8 cellular contexts compared by ENCODE assay signal in the genomic region with DNA sequence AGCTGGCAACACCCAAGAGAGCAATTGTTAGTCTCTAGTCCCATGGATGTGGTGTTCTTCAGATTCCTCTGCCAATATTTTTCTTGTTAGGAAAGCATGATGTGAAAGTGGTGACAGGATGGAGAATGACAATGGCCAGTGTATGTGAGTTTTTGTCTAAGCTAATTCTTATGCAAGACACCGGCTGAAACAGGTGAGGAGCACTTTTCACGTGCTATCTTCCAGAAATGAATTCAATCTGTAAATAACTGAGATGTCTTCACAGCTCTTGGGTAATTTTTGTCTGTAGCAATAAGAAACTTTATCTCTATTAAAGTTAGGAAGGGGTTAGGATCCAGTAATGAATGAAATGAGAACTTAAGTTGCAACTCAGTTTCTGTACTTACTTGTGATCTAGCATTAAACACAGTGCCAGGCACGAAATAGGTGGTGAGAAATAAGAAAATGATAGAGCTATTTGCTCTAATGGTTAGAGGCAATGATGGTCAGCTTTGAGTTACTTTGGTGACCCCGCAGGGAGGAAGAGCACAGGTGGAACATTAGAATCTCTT. TPM values are rescaled to one million over a fixed set of nuclear protein-coding genes. Genes with fewer than 3 reads are reported as not detected.
DNase-seq lines count a peak whose midpoint lies in the region; ATAC-seq, FAIRE-seq and TF ChIP-seq lines count a peak whose summit lies in the region.

No MANE protein-coding gene starts in this region.

- no peak for TF ChIP-seq EP300 in HepG2 (IDR thresholded peaks at IDR 0.05; ENCODE audit: low read depth in 2 of 2, low read length in 2 of 2)
- no peak for TF ChIP-seq EP300 in HepG2 (CRISPR knock-in tag; IDR thresholded peaks at IDR 0.05; ENCODE audit: borderline replicate concordance)

- FAIRE-seq in HepG2 (lab: Jason Lieb, UNC) = no peak

- H3K4me1 ChIP-seq in HepG2 (ENCODE audit: insufficient read depth, low read length) = peaks cover 54% of the 10 kb centered on the region
- peaks cover 0 to 25% (median 12%) of the 10 kb centered on the region in 4 donors for H3K4me1 ChIP-seq in tibial artery

- H3K9ac ChIP-seq in HepG2 (ENCODE audit: insufficient read depth, low read depth, low read length) = peak overlapping the region; percentile 95

- no peaks in the 10 kb centered on the region for H3K9me3 Mint-ChIP-seq in activated CD8-positive, alpha-beta memory T cell treated with anti-CD3 and anti-CD28 coated beads, Interleukin-2, amount 10 ng/mL, durations not matched to agents 7 days and 5 days (ENCODE audit: low read depth)
- H3K9me3 Mint-ChIP-seq in activated naive CD8-positive, alpha-beta T cell treated with anti-CD3 and anti-CD28 coated beads for 36 hours = no peaks in the 10 kb centered on the region

- no peak for ATAC-seq in activated CD8-positive, alpha-beta memory T cell treated with anti-CD3 and anti-CD28 coated beads, Interleukin-2, amount 10 ng/mL, durations not matched to agents 7 days and 5 days
- ATAC-seq in HepG2 = no peak
- ATAC-seq in sciatic nerve = no peak

- H3K4me1 Mint-ChIP-seq in activated CD8-positive, alpha-beta memory T cell treated with anti-CD3 and anti-CD28 coated beads, Interleukin-2, amount 10 ng/mL, durations not matched to agents 7 days and 5 days = peaks cover 45% of the 10 kb centered on the region
- H3K4me1 Mint-ChIP-seq in activated naive CD8-positive, alpha-beta T cell treated with anti-CD3 and anti-CD28 coated beads for 36 hours = peaks cover 47% of the 10 kb centered on the region

- no peak for TF ChIP-seq RAD21 in HepG2 (CRISPR knock-in tag; IDR thresholded peaks at IDR 0.05)

- DNase-seq in activated CD8-positive, alpha-beta memory T cell treated with anti-CD3 and anti-CD28 coated beads, Interleukin-2, amount 10 ng/mL, durations not matched to agents 7 days and 5 days = no peak
- no peak for DNase-seq in activated CD8-positive, alpha-beta memory T cell treated with anti-CD3 and anti-CD28 coated beads for 24 hours
- DNase-seq in activated naive CD8-positive, alpha-beta T cell treated with anti-CD3 and anti-CD28 coated beads for 36 hours = no peak
- DNase-seq in HepG2 (ENCODE audit: low spot score) (no peak), tibial artery (no peak), GM20000 (ENCODE audit: low spot score) (no peak), ACHN (no peak), sciatic nerve (ENCODE audit: low spot score) (no peak)

- H3K27ac ChIP-seq in HepG2 (ENCODE audit: extremely low read length, insufficient read depth, low read length) (peak overlapping the region; percentile 86), tibial artery (peak overlapping the region; percentile 70 to 78)

- POLR2A ChIA-PET in HepG2 (lab: Yijun Ruan, JAX) = interaction anchor here (1.0 to 3.1 kb wide), 14 partner anchors 8 to 209 kb away, joined by 3 to 21 read pairs (median 6); a partner anchor contains a TSS

- H3K79me2 ChIP-seq in HepG2 (ENCODE audit: insufficient read depth, low read length) = peaks cover 57% of the 10 kb centered on the region

- 14% methylated on average over 4 of the region's 4 CpGs for WGBS in HepG2 (ENCODE audit: low lambda C conversion rate)

- no peaks in the 10 kb centered on the region; a peak in 1 of 5 replicates for H3K27me3 ChIP-seq in HepG2 (ENCODE audit: control insufficient read depth in 1 of 2, insufficient read depth in 2 of 2, low read length in 2 of 2)
- H3K27me3 ChIP-seq in tibial artery = no peaks in the 10 kb centered on the region

- peak overlapping the region; percentile 88 for H3K27ac Mint-ChIP-seq in activated CD8-positive, alpha-beta memory T cell treated with anti-CD3 and anti-CD28 coated beads, Interleukin-2, amount 10 ng/mL, durations not matched to agents 7 days and 5 days
- H3K27ac Mint-ChIP-seq in activated naive CD8-positive, alpha-beta T cell treated with anti-CD3 and anti-CD28 coated beads for 36 hours = peak overlapping the region; percentile 88

- no peak for TF ChIP-seq CTCF in HepG2 (CRISPR knock-in tag; IDR thresholded peaks at IDR 0.05)
- no peak for TF ChIP-seq CTCF in tibial artery (IDR thresholded peaks at IDR 0.05)
- no peak for TF ChIP-seq CTCF in GM20000 (IDR thresholded peaks at IDR 0.05; ENCODE audit: extremely low read depth, missing control alignments)

- no peak overlapping the region for H2AFZ ChIP-seq in HepG2 (ENCODE audit: low read length)

- no peaks in the 10 kb centered on the region; the same call in 1 of the 2 replicates for H4K20me1 ChIP-seq in HepG2 (ENCODE audit: insufficient read depth, low read length)

- peaks cover 20% of the 10 kb centered on the region for H3K36me3 Mint-ChIP-seq in activated CD8-positive, alpha-beta memory T cell treated with anti-CD3 and anti-CD28 coated beads, Interleukin-2, amount 10 ng/mL, durations not matched to agents 7 days and 5 days
- peaks cover 27% of the 10 kb centered on the region for H3K36me3 Mint-ChIP-seq in activated naive CD8-positive, alpha-beta T cell treated with anti-CD3 and anti-CD28 coated beads for 36 hours

- CTCF ChIA-PET in activated CD8-positive, alpha-beta memory T cell treated with anti-CD3 and anti-CD28 coated beads, Interleukin-2, amount 10 ng/mL, durations not matched to agents 7 days and 5 days (lab: Charles Lee) = interaction anchor here (0.5 to 4.0 kb wide), 12 partner anchors 11 to 838 kb away, joined by 3 to 16 read pairs (median 4); a partner anchor contains a TSS
- CTCF ChIA-PET in HepG2 (lab: Yijun Ruan, JAX; ENCODE audit: low intra/inter-chr PET ratio, low total read pairs) = no interaction called here

- in situ Hi-C loops in HepG2 (cut with HindIII; ENCODE audit: extremely low pct_ligation_motif_present, low pct_unique_long_range_greater_than_20kb) = loop anchor here (5.0 kb wide), 1 partner anchor 130 kb away; a partner anchor contains a TSS
- in situ Hi-C loops in ACHN (cut with HindIII; ENCODE audit: low pct_ligation_motif_present, low pct_unique_long_range_greater_than_20kb, low sequenced_read_pairs) = no loop called here

- TSS peak; percentile 62 for BruUV-seq in HepG2 (replicated peaks; lab: Mats Ljungman, UMichigan)

- intact Hi-C loops in HepG2 (cut with micrococcal nuclease; ENCODE audit: unreplicated experiment) = loop anchor here (2.0 kb wide), 1 partner anchor 25 kb away; no protein-coding TSS in a partner anchor
- intact Hi-C loops in tibial artery (cut with DNase I; ENCODE audit: low total_unique reads) = no loop called here
- intact Hi-C loops in sciatic nerve (cut with DNase I) = no loop called here

- no peaks in the 10 kb centered on the region for H3K9me3 ChIP-seq in HepG2 (ENCODE audit: low read length)
- H3K9me3 ChIP-seq in tibial artery = no peaks in the 10 kb centered on the region

- no peaks in the 10 kb centered on the region; a peak in 1 of 5 replicates for H3K36me3 ChIP-seq in HepG2 (replicated peaks in 1 of 2; ENCODE audit: control insufficient read depth in 1 of 2, insufficient read depth in 2 of 2, low read length in 2 of 2)
- no peaks in the 10 kb centered on the region for H3K36me3 ChIP-seq in tibial artery

- peak overlapping the region; percentile 92 for H3K4me3 Mint-ChIP-seq in activated CD8-positive, alpha-beta memory T cell treated with anti-CD3 and anti-CD28 coated beads, Interleukin-2, amount 10 ng/mL, durations not matched to agents 7 days and 5 days
- H3K4me3 Mint-ChIP-seq in activated naive CD8-positive, alpha-beta T cell treated with anti-CD3 and anti-CD28 coated beads for 36 hours = peak overlapping the region; percentile 96

- TF ChIP-seq POLR2A in HepG2 (IDR thresholded peaks at IDR 0.05; ENCODE audit: insufficient read depth in 1 of 2, low read depth in 2 of 2, low read length in 2 of 2) = no peak

- H3K27me3 Mint-ChIP-seq in activated CD8-positive, alpha-beta memory T cell treated with anti-CD3 and anti-CD28 coated beads, Interleukin-2, amount 10 ng/mL, durations not matched to agents 7 days and 5 days = no peaks in the 10 kb centered on the region
- H3K27me3 Mint-ChIP-seq in activated naive CD8-positive, alpha-beta T cell treated with anti-CD3 and anti-CD28 coated beads for 36 hours = no peaks in the 10 kb centered on the region

- H3K4me2 ChIP-seq in HepG2 (ENCODE audit: low read depth, low read length) = peak overlapping the region; percentile 80

- peak overlapping the region; percentile 91 to 98 (median 92) for H3K4me3 ChIP-seq in HepG2 (replicated peaks in 1 of 3; ENCODE audit: insufficient read depth in 1 of 3, low read depth in 2 of 3, low read length in 3 of 3)
- peak overlapping the region; percentile 72 to 85 for H3K4me3 ChIP-seq in tibial artery

TF ChIP-seq in HepG2, 621 proteins besides CTCF, POLR2A, EP300 and RAD21 (continues in another document):
- TF ChIP-seq CEBPG (CRISPR knock-in tag; IDR thresholded peaks at IDR 0.05) (peak; percentile 69), ZNF569 (CRISPR knock-in tag; IDR thresholded peaks at IDR 0.05; ENCODE audit: borderline replicate concordance) (peak; percentile 16; the same call in 1 of the 2 replicates), ZNF549 (CRISPR knock-in tag; IDR thresholded peaks at IDR 0.05) (no peak)

RNA-seq across cellular contexts. Expression of a gene that starts 0.7 kb away (rescaled TPM):
- total RNA-seq in activated CD8-positive, alpha-beta memory T cell treated with anti-CD3 and anti-CD28 coated beads, Interleukin-2, amount 10 ng/mL, durations not matched to agents 7 days and 5 days = 10 to 100 TPM; 58.5 to 60.9 TPM
- total RNA-seq in activated naive CD8-positive, alpha-beta T cell treated with anti-CD3 and anti-CD28 coated beads for 36 hours = 10 to 100 TPM; 73.8 to 75.5 TPM
- 99.0 and 159 TPM in 2 replicates for total RNA-seq in HepG2 (2016; rRNA removed; fragmentation: Illumina TruSeq; extraction: Trizol)
- total RNA-seq in HepG2 (2016; cell fraction: cytosol; rRNA removed; fragmentation: Illumina TruSeq; extraction: Trizol; ENCODE audit: low read depth) = 13.8 and 16.6 TPM in 2 replicates
- 107 and 167 TPM in 2 replicates for total RNA-seq in HepG2 (2016; cell fraction: insoluble cytoplasmic fraction; rRNA removed; fragmentation: Illumina TruSeq; extraction: Trizol)
- 27.7 and 34.8 TPM in 2 replicates for total RNA-seq in HepG2 (2016; cell fraction: membrane; rRNA removed; fragmentation: Illumina TruSeq; extraction: Trizol)
- total RNA-seq in HepG2 (2016; cell fraction: nucleus; rRNA removed; fragmentation: Illumina TruSeq; extraction: Trizol) = 78.6 and 83.3 TPM in 2 replicates
- 33.0 and 39.4 TPM in 2 replicates for polyA plus RNA-seq in HepG2 (2011; rRNA removed)
- 12.4 and 18.2 TPM in 2 replicates for polyA plus RNA-seq in HepG2 (2011; cell fraction: cytosol; rRNA removed)
- 33.3 and 39.4 TPM in 2 replicates for polyA plus RNA-seq in HepG2 (2011; cell fraction: nucleus; rRNA removed)
- 60.7 and 80.2 TPM in 2 replicates for polyA plus RNA-seq in HepG2 (2012)
- 5.1 and 5.9 TPM in 2 replicates for polyA plus RNA-seq in HepG2 (2016; cell fraction: cytosol; fragmentation: Illumina TruSeq; extraction: Trizol; ENCODE audit: low read depth)
- 103 and 105 TPM in 2 replicates for polyA plus RNA-seq in HepG2 (2016; cell fraction: insoluble cytoplasmic fraction; fragmentation: Illumina TruSeq; extraction: Trizol; ENCODE audit: low read depth)
- polyA plus RNA-seq in HepG2 (2016; cell fraction: membrane; fragmentation: Illumina TruSeq; extraction: Trizol; ENCODE audit: low read depth) = 12.6 and 14.4 TPM in 2 replicates
- 46.9 and 49.0 TPM in 2 replicates for polyA plus RNA-seq in HepG2 (2016; cell fraction: nucleus; fragmentation: Illumina TruSeq; extraction: Trizol; ENCODE audit: insufficient read depth, low read depth)
- 9.0 and 17.9 TPM in 2 replicates for polyA minus RNA-seq in HepG2 (2011; rRNA and poly(A)+ RNA removed; ENCODE audit: low replicate concordance)
- polyA minus RNA-seq in HepG2 (2011; cell fraction: cytosol; rRNA and poly(A)+ RNA removed) = 50.4 and 57.0 TPM in 2 replicates
- 169 and 218 TPM in 2 replicates for polyA minus RNA-seq in HepG2 (2011; cell fraction: nucleus; rRNA and poly(A)+ RNA removed)
- 44.2 TPM for total RNA-seq in sciatic nerve
